ENCODE assay signal across 21 cellular contexts in genomic region chrX:114582264-114582632, GRCh38. TPM values are rescaled to one million over a fixed set of nuclear protein-coding genes. Genes with fewer than 3 reads are reported as not detected.
DNase-seq lines count a peak whose midpoint lies in the region; TF ChIP-seq lines count a peak whose summit lies in the region.
"Had no signal": no experiment of that assay in that cellular context is flagged by ENCODE, and none has a peak within 500 bp of the region (broad histone marks: within the 10 kb centered on the region; RNA-seq: fewer than 3 reads in every experiment).

No MANE protein-coding gene starts in this region.

- H3F3A ChIP-seq in neural progenitor cell (ENCODE audit: low read depth) = peaks cover 18% of the 10 kb centered on the region

- peaks cover 30% of the 10 kb centered on the region for H3K4me1 Mint-ChIP-seq in neural progenitor cell

- DNase-seq in H7 = no peak
- DNase-seq in neural progenitor cell (ENCODE audit: low spot score) = peak; percentile 7
- no peak for DNase-seq in NCI-H187 treated with DMSO at 0.1 percent for 48 hours (lab: John Stamatoyannopoulos, UW)
- no peak for DNase-seq in GOT3 (lab: John Stamatoyannopoulos, UW)
- DNase-seq in T-helper 1 cell = no peak
- no peak for DNase-seq in kidney glomerular epithelial cell (lab: John Stamatoyannopoulos, UW)
- DNase-seq: AML-193, DND-41, HFFc6, IMR-90, NCI-H1436, NCI-H2029 treated with DMSO at 0.1 percent for 48 hours, NCI-H82, RPMI8226, SHP77 treated with DMSO at 0.1 percent for 48 hours had no signal

- peak overlapping the region; percentile 72 for H3K4me2 ChIP-seq in neural progenitor cell

- no peaks in the 10 kb centered on the region for H3K9me3 ChIP-seq in HUES64 (ENCODE audit: insufficient read depth, low read depth, low read length)
- H3K9me3 ChIP-seq in iPS-18a (ENCODE audit: control insufficient read depth, low read depth, low read length) = no peaks in the 10 kb centered on the region
- H3K9me3 ChIP-seq in neural progenitor cell (ENCODE audit: low read depth) = no peaks in the 10 kb centered on the region
- H3K9me3 ChIP-seq: SK-N-SH had no signal

- peaks cover 55% of the 10 kb centered on the region for H3K27me3 Mint-ChIP-seq in neural progenitor cell (ENCODE audit: insufficient read depth, low read depth)

- H3K27ac Mint-ChIP-seq in neural progenitor cell = no peak overlapping the region
- H3K27ac Mint-ChIP-seq: HFFc6 had no signal

- H3K27ac ChIP-seq in HUES64 (ENCODE audit: low read depth, low read length) (no peak overlapping the region), iPS-18a (ENCODE audit: low read length) (no peak overlapping the region), neural progenitor cell (no peak overlapping the region)
- H3K27ac ChIP-seq: C4-2B had no signal

- peaks cover 20% of the 10 kb centered on the region for H4K20me1 ChIP-seq in neural progenitor cell (ENCODE audit: low read depth)

- peaks cover 55% of the 10 kb centered on the region for H3K27me3 ChIP-seq in H7 (ENCODE audit: control insufficient read depth, insufficient read depth, low read length)
- H3K27me3 ChIP-seq in HUES64 (ENCODE audit: insufficient read depth, low read length) = peaks cover 78% of the 10 kb centered on the region
- peaks cover 88% of the 10 kb centered on the region for H3K27me3 ChIP-seq in iPS-18a (ENCODE audit: control insufficient read depth, insufficient read depth, low read length)
- peaks cover 88% of the 10 kb centered on the region for H3K27me3 ChIP-seq in neural progenitor cell

- no peaks in the 10 kb centered on the region for H3K9me3 Mint-ChIP-seq in neural progenitor cell

- no peaks in the 10 kb centered on the region for H3K36me3 Mint-ChIP-seq in neural progenitor cell

- TF ChIP-seq CTCF in neural progenitor cell (IDR thresholded peaks at IDR 0.05) = no peak

- H3K79me2 ChIP-seq in neural progenitor cell (ENCODE audit: low read depth) = no peaks in the 10 kb centered on the region

- WGBS in HUES64 = 20% methylated on average over 12 of the region's 12 CpGs

- H3K9ac ChIP-seq in HUES64 (ENCODE audit: low read depth, low read length) (no peak overlapping the region), iPS-18a (ENCODE audit: low read length) (no peak overlapping the region), neural progenitor cell (no peak overlapping the region)
- H3K9ac ChIP-seq: SK-N-SH had no signal

- H3K4me3 Mint-ChIP-seq in neural progenitor cell = peak overlapping the region; percentile 88
- H3K4me3 Mint-ChIP-seq: HFFc6 had no signal

- no peak overlapping the region for H2AFZ ChIP-seq in neural progenitor cell (replicated peaks)

- H3K4me1 ChIP-seq in HUES64 (ENCODE audit: insufficient read depth, low read length) (peaks cover 18% of the 10 kb centered on the region; the same call in 1 of the 2 replicates), iPS-18a (ENCODE audit: control insufficient read depth, low read depth, low read length) (peaks cover 51% of the 10 kb centered on the region), neural progenitor cell (peaks cover 17% of the 10 kb centered on the region)

- H3K4me3 ChIP-seq in H7 (ENCODE audit: insufficient read depth, low read depth, low read length) (peak overlapping the region; percentile 19; the same call in 1 of the 2 replicates), HUES64 (ENCODE audit: low read length) (peak overlapping the region; percentile 47; the same call in 1 of the 2 replicates), iPS-18a (ENCODE audit: low read length) (peak overlapping the region; percentile 81), neural progenitor cell (peak overlapping the region; percentile 37)

- no peaks in the 10 kb centered on the region for H3K36me3 ChIP-seq in H7 (replicated peaks; ENCODE audit: control insufficient read depth, insufficient read depth, low read length)
- H3K36me3 ChIP-seq in HUES64 (ENCODE audit: insufficient read depth, low read length) = no peaks in the 10 kb centered on the region
- H3K36me3 ChIP-seq in iPS-18a (ENCODE audit: control insufficient read depth, low read depth, low read length) = no peaks in the 10 kb centered on the region
- H3K36me3 ChIP-seq in neural progenitor cell = no peaks in the 10 kb centered on the region

RNA-seq across cellular contexts. Expression of gene HTR2C, which starts 1.6 kb away (rescaled TPM):
- total RNA-seq in H7 (2014; rRNA removed; shearing (Covaris generic)) = 3.2 and 4.5 TPM in 2 replicates
- polyA plus RNA-seq in HUES64 (2013, experiment 1 of 2) = 0.50 TPM
- 0.76 TPM for polyA plus RNA-seq in HUES64 (2013, experiment 2 of 2)
- total RNA-seq in neural progenitor cell (ENCODE audit: low replicate concordance) = 1.4 and 1.7 TPM in 2 replicates
- total RNA-seq: H4, HFFc6, IMR-90, NCI-H460 had no signal
- polyA plus RNA-seq: IMR-90 had no signal

Comparison
In these comparisons a context has a peak if more than half of its experiments do, and no peak if none do; other contexts are left out.
1. H3K4me3 ChIP-seq: peak in every context shown above with its lines; median percentile 81 in iPS-18a; 47 in HUES64; 37 in neural progenitor cell; 19 in H7.